In the genomic region with DNA sequence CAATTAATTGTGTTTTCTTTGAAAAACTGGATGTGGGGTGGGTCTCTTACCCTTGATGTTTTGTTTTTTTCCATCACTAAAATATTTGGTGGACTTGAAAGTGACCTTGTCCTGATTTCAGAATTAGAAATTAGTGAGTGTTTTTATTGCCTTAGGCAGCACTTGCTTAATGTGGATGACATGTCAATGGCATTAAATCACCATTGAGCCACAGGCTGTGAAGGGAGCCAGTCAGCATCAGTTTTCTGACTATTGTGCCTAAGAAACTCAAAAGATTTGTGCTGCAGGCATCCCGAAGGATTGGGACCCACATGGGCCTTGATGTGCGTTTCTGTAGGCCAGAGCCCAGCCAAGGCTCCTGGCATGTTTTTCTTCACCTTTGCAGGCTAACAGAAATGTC, we compare ENCODE assay signal across 14 cellular contexts. TPM values are rescaled to one million over a fixed set of nuclear protein-coding genes. Genes with fewer than 3 reads are reported as not detected.
DNase-seq lines count a peak whose midpoint lies in the region; ATAC-seq and TF ChIP-seq lines count a peak whose summit lies in the region.
"Had no signal": no experiment of that assay in that cellular context is flagged by ENCODE, and none has a peak within 500 bp of the region (broad histone marks: within the 10 kb centered on the region; RNA-seq: fewer than 3 reads in every experiment).

No MANE protein-coding gene starts in this region.

- H2AFZ ChIP-seq in Karpas-422 (ENCODE audit: low read length): no peak overlapping the region

- peaks cover 86% of the 10 kb centered on the region for H3K79me2 ChIP-seq in Karpas-422 (ENCODE audit: low read length)

- peak overlapping the region; percentile 43 for H3K9ac ChIP-seq in Karpas-422 (ENCODE audit: low read length)

- DNase-seq in EL (peak; percentile 49), Karpas-422 (no peak), esophagus squamous epithelium (lab: John Stamatoyannopoulos, UW) (no peak), spleen (no peak), SHP77 treated with DMSO at 0.1 percent for 48 hours (lab: John Stamatoyannopoulos, UW) (no peak), glomerular visceral epithelial cell (ENCODE audit: extremely low spot score) (no peak)
- DNase-seq in activated naive CD4-positive, alpha-beta T cell treated with Interleukin-2 at 50 U/mL for 16 hours: no peak
- DNase-seq: activated CD4-positive, alpha-beta T cell treated with anti-CD3 and anti-CD28 coated beads, Interleukin-2, amount 50 U/mL, for 4 hours; activated gamma-delta T cell treated with Interleukin-2 at 50 U/mL for 16 hours; colonic mucosa; NCI-H1694 treated with DMSO at 0.1 percent for 48 hours; T-helper 17 cell had no signal

- H3K4me2 ChIP-seq in Karpas-422 (ENCODE audit: low read depth, low read length, poor library complexity, severe bottlenecking): peak overlapping the region; percentile 61

- peaks cover 46% of the 10 kb centered on the region for H3K36me3 ChIP-seq in Karpas-422 (ENCODE audit: insufficient read depth, low read length)
- H3K36me3 ChIP-seq in esophagus squamous epithelium: peaks cover 0 to 23% (median 0%) of the 10 kb centered on the region in 3 donors
- peaks cover 0 to 49% (median 8%) of the 10 kb centered on the region in 6 donors for H3K36me3 ChIP-seq in spleen
- H3K36me3 ChIP-seq: colonic mucosa had no signal

- H3K9me3 ChIP-seq in Karpas-422 (ENCODE audit: low read length) (peaks cover 3% of the 10 kb centered on the region; the same call in 1 of the 2 replicates), esophagus squamous epithelium (no peaks in the 10 kb centered on the region), spleen (peaks cover 0 to 6% (median 0%) of the 10 kb centered on the region in 8 donors)
- H3K9me3 ChIP-seq: colonic mucosa had no signal

- H3K27me3 ChIP-seq in Karpas-422 (ENCODE audit: low read length) (no peaks in the 10 kb centered on the region), esophagus squamous epithelium (no peaks in the 10 kb centered on the region), spleen (replicated peaks in 1 of 7) (no peaks in the 10 kb centered on the region)
- H3K27me3 ChIP-seq: colonic mucosa had no signal

- intact Hi-C loops in esophagus squamous epithelium (cut with DNase I) (no loop called here), spleen (cut with DNase I; ENCODE audit: low total_unique reads) (no loop called here)

- peak overlapping the region; percentile 90 for H3K27ac ChIP-seq in Karpas-422 (ENCODE audit: low read length)
- H3K27ac ChIP-seq in esophagus squamous epithelium: peak overlapping the region in 3 of 4 donors; percentile 32 to 67 (median 60)
- H3K27ac ChIP-seq in spleen: peak overlapping the region; percentile 45 to 89 (median 84)

- TF ChIP-seq CTCF in esophagus squamous epithelium (IDR thresholded peaks at IDR 0.05): no peak
- TF ChIP-seq CTCF in spleen (IDR thresholded peaks at IDR 0.05 in 8 of 11, conservative IDR thresholded peaks at IDR 0.05 in 3 of 11): no peak

- H3K9me2 ChIP-seq in Karpas-422 (replicated peaks; ENCODE audit: insufficient read depth, low read length): no peaks in the 10 kb centered on the region

- H3K4me3 ChIP-seq in Karpas-422 (ENCODE audit: low read length): no peak overlapping the region
- H3K4me3 ChIP-seq in esophagus squamous epithelium: no peak overlapping the region
- no peak overlapping the region for H3K4me3 ChIP-seq in spleen
- H3K4me3 ChIP-seq: colonic mucosa had no signal

- ATAC-seq in GM21528 (IDR thresholded peaks at IDR 0.05; ENCODE audit: low FRiP score, unreplicated experiment): no peak
- ATAC-seq: stimulated activated effector memory CD8-positive, alpha-beta T cell treated with anti-CD3 and anti-CD28 coated beads, Interleukin-12 subunit alpha, Interleukin-12 subunit beta, amount 100 ng/mL, for 72 hours; T-helper 17 cell had no signal

- H4K20me1 ChIP-seq in Karpas-422 (ENCODE audit: insufficient read depth, low read depth, low read length): no peaks in the 10 kb centered on the region

- H3K4me1 ChIP-seq in Karpas-422 (ENCODE audit: low read length) (peaks cover 69% of the 10 kb centered on the region), esophagus squamous epithelium (peaks cover 3 to 42% (median 21%) of the 10 kb centered on the region in 3 donors), spleen (peaks cover 46 to 100% (median 80%) of the 10 kb centered on the region in 6 donors)
- H3K4me1 ChIP-seq: colonic mucosa had no signal

- TF ChIP-seq POLR2A in esophagus squamous epithelium (IDR thresholded peaks at IDR 0.05) (no peak), spleen (IDR thresholded peaks at IDR 0.05) (no peak)

- 72 to 78% methylated on average over 2 of the region's 2 CpGs for WGBS in esophagus squamous epithelium, 2 donors
- WGBS in spleen, 5 donors: 80 to 94% (median 82%) methylated on average over 2 of the region's 2 CpGs

RNA-seq across cellular contexts. Expression of gene SWAP70, which starts 53.8 kb away (rescaled TPM):
- total RNA-seq in Karpas-422 (2014; rRNA removed; shearing (Covaris generic); ENCODE audit: low replicate concordance): 77.0 and 82.4 TPM in 2 replicates
- total RNA-seq in esophagus squamous epithelium (10 to 100 TPM; 15.1 to 27.5 (median 17.7) TPM), spleen (100 to 1,000 TPM in 6 of 7 donors, 10 to 100 TPM in 1; 95.2 to 130 (median 117) TPM)
- polyA plus RNA-seq in spleen: 10 to 100 TPM; 34.9 to 55.0 (median 38.6) TPM
